In genomic region chr6:14239097-14239496, GRCh38 we compare ENCODE assay signal across 39 cellular contexts.
"Had no signal": no experiment of that assay in that cellular context is flagged by ENCODE, and none has a peak within 500 bp of the region (broad histone marks: within the 10 kb centered on the region; RNA-seq: fewer than 3 reads in every experiment).

No MANE protein-coding gene starts in this region.

- H3K27ac Mint-ChIP-seq: activated naive CD4-positive, alpha-beta T cell treated with anti-CD3 and anti-CD28 coated beads for 36 hours; activated naive CD4-positive, alpha-beta T cell treated with anti-CD3 and anti-CD28 coated beads, Interleukin-2, amount 10 ng/mL, durations not matched to agents 7 days and 5 days; activated naive CD4-positive, alpha-beta T cell treated with anti-CD3 and anti-CD28 coated beads, Interleukin-2, amount 50 U/mL, for 24 hours; activated naive CD4-positive, alpha-beta T cell treated with anti-CD3 and anti-CD28 coated beads, Interleukin-2, amount 50 U/mL, for 72 hours; activated naive CD8-positive, alpha-beta T cell; activated naive CD8-positive, alpha-beta T cell treated with anti-CD3 and anti-CD28 coated beads for 36 hours; activated naive CD8-positive, alpha-beta T cell treated with anti-CD3 and anti-CD28 coated beads, Interleukin-2, amount 10 ng/mL, durations not matched to agents 7 days and 5 days; activated naive CD8-positive, alpha-beta T cell treated with anti-CD3 and anti-CD28 coated beads, Interleukin-2, amount 50 U/mL, for 24 hours; activated T-cell treated with anti-CD3 and anti-CD28 coated beads, Interleukin-2, amount 50 U/mL, for 24 hours; activated T-cell treated with anti-CD3 and anti-CD28 coated beads, Interleukin-2, amount 50 U/mL, for 72 hours; activated T-helper 1 cell treated with anti-CD3 and anti-CD28 coated beads, Interleukin-12 subunit alpha, Interleukin-12 subunit beta, Interleukin-2, Interleukin-4 antibody, amounts not matched to agents 30 ng/mL and 10 ng/mL and 1 ng/mL, durations not matched to agents 14 hours and 24 hours and 36 hours; activated T-helper 17 cell treated with anti-CD3 and anti-CD28 coated beads, Interleukin-2, amount 50 U/mL, for 72 hours; activated T-helper 2 cell treated with anti-CD3 and anti-CD28 coated beads, Interferon-gamma antibody, Interleukin-2, Interleukin-4, amounts not matched to agents 10 μg/mL and 5 μg/mL and 100 μg/mL, durations not matched to agents 14 hours and 24 hours and 36 hours; brain had no signal

- H3K4me1 Mint-ChIP-seq: activated T-helper 17 cell treated with anti-CD3 and anti-CD28 coated beads, Interleukin-2, amount 50 U/mL, for 72 hours; brain had no signal

- H3K4me3 ChIP-seq: adrenal gland, ascending aorta, body of pancreas, breast epithelium, cardiac muscle cell had no signal

- H3K4me1 ChIP-seq: adrenal gland, ascending aorta, body of pancreas, breast epithelium had no signal

- FAIRE-seq: astrocyte, bronchial epithelial cell had no signal

- DNase-seq: activated effector memory CD4-positive, alpha-beta T cell treated with anti-CD3 and anti-CD28 coated beads, Interleukin-2, amount 50 U/mL, for 16 hours; activated effector memory CD4-positive, alpha-beta T cell treated with Interleukin-2 at 50 U/mL for 16 hours; activated gamma-delta T cell; activated gamma-delta T cell treated with Interleukin-2 at 50 U/mL for 16 hours; activated naive CD4-positive, alpha-beta T cell; activated naive CD4-positive, alpha-beta T cell treated with anti-CD3 and anti-CD28 coated beads for 36 hours; activated naive CD4-positive, alpha-beta T cell treated with anti-CD3 and anti-CD28 coated beads, Interleukin-2, amount 10 ng/mL, durations not matched to agents 7 days and 5 days; activated naive CD4-positive, alpha-beta T cell treated with anti-CD3 and anti-CD28 coated beads, Interleukin-2, amount 50 U/mL, for 16 hours; activated naive CD4-positive, alpha-beta T cell treated with Interleukin-2 at 50 U/mL for 16 hours; activated naive CD8-positive, alpha-beta T cell treated with anti-CD3 and anti-CD28 coated beads for 36 hours; activated naive CD8-positive, alpha-beta T cell treated with anti-CD3 and anti-CD28 coated beads, Interleukin-2, amount 10 ng/mL, durations not matched to agents 7 days and 5 days; activated naive CD8-positive, alpha-beta T cell treated with anti-CD3 and anti-CD28 coated beads, Interleukin-2, amount 50 U/mL, for 24 hours; activated T-cell treated with anti-CD3 and anti-CD28 coated beads, Interleukin-2, amount 50 U/mL, for 24 hours; activated T-cell treated with anti-CD3 and anti-CD28 coated beads, Interleukin-2, amount 50 U/mL, for 4 hours; activated T-cell treated with anti-CD3 and anti-CD28 coated beads, Interleukin-2, amount 50 U/mL, for 48 hours; activated T-cell treated with anti-CD3 and anti-CD28 coated beads, Interleukin-2, amount 50 U/mL, for 72 hours; adrenal gland; amniotic stem cell; amygdala; anterior cingulate cortex; aorta; body of pancreas; brain microvascular endothelial cell; caudate nucleus; central memory CD4-positive, alpha-beta T cell; cerebellar nuclear complex had no signal

- H3K27me3 Mint-ChIP-seq: activated naive CD4-positive, alpha-beta T cell treated with anti-CD3 and anti-CD28 coated beads, Interleukin-2, amount 10 ng/mL, durations not matched to agents 7 days and 5 days; activated naive CD4-positive, alpha-beta T cell treated with anti-CD3 and anti-CD28 coated beads, Interleukin-2, amount 50 U/mL, for 24 hours; activated naive CD8-positive, alpha-beta T cell; activated naive CD8-positive, alpha-beta T cell treated with anti-CD3 and anti-CD28 coated beads for 36 hours; activated naive CD8-positive, alpha-beta T cell treated with anti-CD3 and anti-CD28 coated beads, Interleukin-2, amount 50 U/mL, for 24 hours; activated T-cell treated with anti-CD3 and anti-CD28 coated beads, Interleukin-2, amount 50 U/mL, for 24 hours; activated T-helper 17 cell treated with anti-CD3 and anti-CD28 coated beads, Interleukin-2, amount 50 U/mL, for 72 hours; central memory CD8-positive, alpha-beta T cell had no signal

- H3K9me3 ChIP-seq: ascending aorta, body of pancreas, breast epithelium had no signal

- H3K4me3 Mint-ChIP-seq: activated naive CD4-positive, alpha-beta T cell treated with anti-CD3 and anti-CD28 coated beads for 36 hours; activated naive CD4-positive, alpha-beta T cell treated with anti-CD3 and anti-CD28 coated beads, Interleukin-2, amount 10 ng/mL, durations not matched to agents 7 days and 5 days; activated naive CD4-positive, alpha-beta T cell treated with anti-CD3 and anti-CD28 coated beads, Interleukin-2, amount 50 U/mL, for 24 hours; activated naive CD8-positive, alpha-beta T cell; activated naive CD8-positive, alpha-beta T cell treated with anti-CD3 and anti-CD28 coated beads for 36 hours; activated naive CD8-positive, alpha-beta T cell treated with anti-CD3 and anti-CD28 coated beads, Interleukin-2, amount 10 ng/mL, durations not matched to agents 7 days and 5 days; activated naive CD8-positive, alpha-beta T cell treated with anti-CD3 and anti-CD28 coated beads, Interleukin-2, amount 50 U/mL, for 24 hours; activated T-cell treated with anti-CD3 and anti-CD28 coated beads, Interleukin-2, amount 50 U/mL, for 24 hours; activated T-cell treated with anti-CD3 and anti-CD28 coated beads, Interleukin-2, amount 50 U/mL, for 4 hours; activated T-cell treated with anti-CD3 and anti-CD28 coated beads, Interleukin-2, amount 50 U/mL, for 72 hours; activated T-helper 1 cell treated with anti-CD3 and anti-CD28 coated beads, Interleukin-12 subunit alpha, Interleukin-12 subunit beta, Interleukin-2, Interleukin-4 antibody, amounts not matched to agents 30 ng/mL and 10 ng/mL and 1 ng/mL, durations not matched to agents 14 hours and 24 hours and 36 hours; activated T-helper 17 cell treated with anti-CD3 and anti-CD28 coated beads, Interleukin-2, amount 50 U/mL, for 72 hours; brain; central memory CD8-positive, alpha-beta T cell had no signal

- H3K9me3 Mint-ChIP-seq: activated naive CD4-positive, alpha-beta T cell treated with anti-CD3 and anti-CD28 coated beads, Interleukin-2, amount 50 U/mL, for 24 hours; activated naive CD8-positive, alpha-beta T cell treated with anti-CD3 and anti-CD28 coated beads for 36 hours; activated T-cell treated with anti-CD3 and anti-CD28 coated beads, Interleukin-2, amount 50 U/mL, for 4 hours; activated T-helper 17 cell treated with anti-CD3 and anti-CD28 coated beads, Interleukin-2, amount 50 U/mL, for 72 hours; central memory CD8-positive, alpha-beta T cell had no signal

- H3K27ac ChIP-seq: adrenal gland, ascending aorta, body of pancreas, brain microvascular endothelial cell, breast epithelium, cardiac muscle cell had no signal

- H3K36me3 Mint-ChIP-seq: activated naive CD4-positive, alpha-beta T cell treated with anti-CD3 and anti-CD28 coated beads, Interleukin-2, amount 10 ng/mL, durations not matched to agents 7 days and 5 days; activated naive CD4-positive, alpha-beta T cell treated with anti-CD3 and anti-CD28 coated beads, Interleukin-2, amount 50 U/mL, for 24 hours; activated naive CD8-positive, alpha-beta T cell treated with anti-CD3 and anti-CD28 coated beads for 36 hours; brain had no signal

- H3K36me3 ChIP-seq: adrenal gland, ascending aorta, brain microvascular endothelial cell, breast epithelium, cardiac muscle cell had no signal
